ENCODE assay signal across 1 cellular context in the genomic region with DNA sequence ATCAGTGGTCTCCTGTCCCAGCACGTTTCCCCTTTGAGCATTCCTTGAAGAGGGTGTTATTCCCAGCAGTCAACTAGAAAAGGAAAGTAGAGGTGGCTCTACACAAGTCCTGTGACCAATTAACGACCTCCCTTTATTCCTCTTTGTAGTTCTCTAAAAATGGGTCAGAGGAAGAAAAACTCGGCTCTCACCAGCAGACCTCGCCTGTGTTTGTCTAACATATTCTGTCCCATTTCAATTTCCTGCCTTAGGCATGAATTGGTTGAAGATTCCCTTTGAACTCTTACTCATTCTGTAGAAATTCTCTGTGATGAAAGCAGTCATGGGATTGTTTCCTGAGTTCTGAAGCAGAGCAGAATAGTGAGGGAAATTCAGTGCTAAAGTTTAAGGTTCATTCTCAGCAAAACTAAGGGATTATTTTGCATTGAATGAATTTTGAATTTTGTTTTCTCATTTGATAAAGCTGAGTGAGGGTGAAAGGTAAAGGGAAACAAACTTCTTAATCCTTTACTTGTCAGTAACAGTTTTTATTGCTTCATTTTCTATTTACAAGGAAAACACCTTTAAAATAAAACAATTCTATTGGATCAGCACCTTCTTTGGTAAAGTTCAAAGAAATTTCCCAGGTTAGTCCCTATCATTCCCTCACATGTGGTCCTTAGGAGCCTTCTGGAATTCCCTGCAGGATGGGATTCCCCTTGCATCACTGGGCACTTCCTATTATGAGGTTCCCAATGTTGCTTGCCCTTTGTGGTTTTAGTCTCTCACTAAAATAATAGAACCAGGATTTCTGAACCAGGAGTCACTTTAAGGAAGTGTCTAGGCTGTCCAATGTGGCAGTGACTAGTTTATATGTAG.
TF ChIP-seq lines count a peak whose summit lies in the region.

No MANE protein-coding gene starts in this region.

TF ChIP-seq in IMR-90, 13 proteins besides CTCF, POLR2A, EP300 and RAD21 (continued from another document):
- TF ChIP-seq ELK1 (IDR thresholded peaks at IDR 0.05; ENCODE audit: borderline replicate concordance, low read depth, low read length) (no peak), NFE2L2 (IDR thresholded peaks at IDR 0.05; ENCODE audit: low read depth, low read length) (no peak), RCOR1 (IDR thresholded peaks at IDR 0.05; ENCODE audit: insufficient replicate concordance, low read length) (no peak), CEBPB (IDR thresholded peaks at IDR 0.05; ENCODE audit: low read depth, low read length) (peak; percentile 89), MAZ (IDR thresholded peaks at IDR 0.05; ENCODE audit: borderline replicate concordance, low read depth, low read length) (no peak), MXI1 (IDR thresholded peaks at IDR 0.05; ENCODE audit: borderline replicate concordance, low read depth, low read length) (0 out of 2 replicates have a peak, but pooled peaks have one; percentile 11), FOS (IDR thresholded peaks at IDR 0.05; ENCODE audit: low read depth, low read length) (peak; percentile 70), SMC3 (IDR thresholded peaks at IDR 0.05; ENCODE audit: low read depth, low read length) (no peak)
- TF ChIP-seq, protein P1, sequence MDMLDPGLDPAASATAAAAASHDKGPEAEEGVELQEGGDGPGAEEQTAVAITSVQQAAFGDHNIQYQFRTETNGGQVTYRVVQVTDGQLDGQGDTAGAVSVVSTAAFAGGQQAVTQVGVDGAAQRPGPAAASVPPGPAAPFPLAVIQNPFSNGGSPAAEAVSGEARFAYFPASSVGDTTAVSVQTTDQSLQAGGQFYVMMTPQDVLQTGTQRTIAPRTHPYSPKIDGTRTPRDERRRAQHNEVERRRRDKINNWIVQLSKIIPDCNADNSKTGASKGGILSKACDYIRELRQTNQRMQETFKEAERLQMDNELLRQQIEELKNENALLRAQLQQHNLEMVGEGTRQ (IDR thresholded peaks at IDR 0.05; ENCODE audit: low read depth, low read length), result no peak
